18 cellular contexts compared by ENCODE assay signal in genomic region chr7:156504687-156505545, GRCh38.
"Had no signal": no experiment of that assay in that cellular context is flagged by ENCODE, and none has a peak within 500 bp of the region (broad histone marks: within the 10 kb centered on the region; RNA-seq: fewer than 3 reads in every experiment).

No MANE protein-coding gene starts in this region.

- ATAC-seq: activated CD8-positive, alpha-beta T cell treated with anti-CD3 and anti-CD28 coated beads, Interleukin-2, amount 10 ng/mL, durations not matched to agents 7 days and 5 days; left cardiac atrium; psoas muscle had no signal

- H3K36me3 ChIP-seq: sigmoid colon had no signal

- H3K27me3 ChIP-seq: hepatocyte, sigmoid colon had no signal

- H3K4me1 Mint-ChIP-seq: naive B cell had no signal

- H3K4me2 ChIP-seq: hepatocyte had no signal

- H3K4me3 ChIP-seq: hepatocyte, lung, psoas muscle, sigmoid colon had no signal

- H3K9me3 Mint-ChIP-seq: type B pancreatic cell had no signal

- H3K27me3 Mint-ChIP-seq: type B pancreatic cell had no signal

- H3K27ac Mint-ChIP-seq: activated CD8-positive, alpha-beta T cell treated with anti-CD3 and anti-CD28 coated beads, Interleukin-2, amount 10 ng/mL, durations not matched to agents 7 days and 5 days; naive B cell; type B pancreatic cell had no signal

- H3K27ac ChIP-seq: hepatocyte, psoas muscle, sigmoid colon had no signal

- H3K4me3 Mint-ChIP-seq: activated CD8-positive, alpha-beta T cell treated with anti-CD3 and anti-CD28 coated beads, Interleukin-2, amount 10 ng/mL, durations not matched to agents 7 days and 5 days; type B pancreatic cell had no signal

- H3K4me1 ChIP-seq: psoas muscle, sigmoid colon had no signal

- DNase-seq: activated CD4-positive, alpha-beta T cell treated with anti-CD3 and anti-CD28 coated beads for 48 hours; activated CD8-positive, alpha-beta memory T cell treated with anti-CD3 and anti-CD28 coated beads, Interleukin-2, amount 50 U/mL, for 48 hours; activated CD8-positive, alpha-beta T cell treated with anti-CD3 and anti-CD28 coated beads, Interleukin-2, amount 10 ng/mL, durations not matched to agents 7 days and 5 days; activated naive CD4-positive, alpha-beta T cell; aorta; effector CD8-positive, alpha-beta T cell; left cardiac atrium; midbrain; naive B cell; occipital lobe; psoas muscle; sigmoid colon; stimulated activated naive CD4-positive, alpha-beta T cell; substantia nigra; T-helper 1 cell had no signal

- H3K9me3 ChIP-seq: psoas muscle, sigmoid colon had no signal

- H3K36me3 Mint-ChIP-seq: type B pancreatic cell had no signal
